ENCODE assay signal across 1 cellular context in the genomic region with DNA sequence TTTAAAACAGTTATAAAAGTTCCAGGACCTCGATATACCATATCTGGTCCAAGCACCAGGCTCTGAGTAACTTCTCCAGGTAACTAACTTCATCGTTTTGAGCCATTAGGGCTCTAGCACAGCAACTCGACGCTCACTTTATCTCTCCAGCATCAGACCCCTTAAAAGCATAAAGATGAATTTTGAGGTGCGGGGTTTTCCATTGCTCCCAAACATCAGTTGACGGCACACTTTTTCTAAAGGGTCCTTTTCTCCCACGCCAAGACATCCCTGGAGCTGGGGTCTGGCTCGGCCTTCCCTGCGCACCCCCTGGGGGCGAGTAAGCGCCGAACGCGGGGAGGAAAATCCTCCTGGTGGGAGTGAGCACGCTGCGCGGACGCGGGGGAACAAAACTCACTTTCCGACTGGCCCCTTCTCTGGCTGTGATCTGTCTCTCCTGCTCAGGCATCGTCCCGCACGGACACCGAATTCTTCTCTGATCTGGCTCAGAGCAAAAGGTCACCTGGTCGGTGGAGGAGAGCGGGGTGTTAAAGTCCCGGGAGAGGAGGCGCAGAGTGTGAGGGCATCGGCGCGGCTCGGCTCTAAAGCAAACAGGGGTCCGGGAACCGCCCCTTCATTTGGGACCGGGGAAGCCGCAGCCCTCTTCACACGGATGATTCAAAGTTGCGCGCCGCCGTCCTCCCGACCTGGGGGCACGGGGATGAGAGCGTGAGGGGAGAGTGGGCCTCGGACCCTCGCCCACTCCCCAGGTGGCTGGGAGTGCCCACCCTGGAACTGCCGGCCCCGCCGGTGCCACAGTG.
TF ChIP-seq lines count a peak whose summit lies in the region.

A gene (minus strand): TSS at position 561 of the 800 bp plus-strand sequence. CDS start 113 bp downstream, at position 448.

TF ChIP-seq in Ishikawa, 13 proteins besides CTCF, POLR2A, EP300 and RAD21 (continued from another document):
- TF ChIP-seq, protein P1, sequence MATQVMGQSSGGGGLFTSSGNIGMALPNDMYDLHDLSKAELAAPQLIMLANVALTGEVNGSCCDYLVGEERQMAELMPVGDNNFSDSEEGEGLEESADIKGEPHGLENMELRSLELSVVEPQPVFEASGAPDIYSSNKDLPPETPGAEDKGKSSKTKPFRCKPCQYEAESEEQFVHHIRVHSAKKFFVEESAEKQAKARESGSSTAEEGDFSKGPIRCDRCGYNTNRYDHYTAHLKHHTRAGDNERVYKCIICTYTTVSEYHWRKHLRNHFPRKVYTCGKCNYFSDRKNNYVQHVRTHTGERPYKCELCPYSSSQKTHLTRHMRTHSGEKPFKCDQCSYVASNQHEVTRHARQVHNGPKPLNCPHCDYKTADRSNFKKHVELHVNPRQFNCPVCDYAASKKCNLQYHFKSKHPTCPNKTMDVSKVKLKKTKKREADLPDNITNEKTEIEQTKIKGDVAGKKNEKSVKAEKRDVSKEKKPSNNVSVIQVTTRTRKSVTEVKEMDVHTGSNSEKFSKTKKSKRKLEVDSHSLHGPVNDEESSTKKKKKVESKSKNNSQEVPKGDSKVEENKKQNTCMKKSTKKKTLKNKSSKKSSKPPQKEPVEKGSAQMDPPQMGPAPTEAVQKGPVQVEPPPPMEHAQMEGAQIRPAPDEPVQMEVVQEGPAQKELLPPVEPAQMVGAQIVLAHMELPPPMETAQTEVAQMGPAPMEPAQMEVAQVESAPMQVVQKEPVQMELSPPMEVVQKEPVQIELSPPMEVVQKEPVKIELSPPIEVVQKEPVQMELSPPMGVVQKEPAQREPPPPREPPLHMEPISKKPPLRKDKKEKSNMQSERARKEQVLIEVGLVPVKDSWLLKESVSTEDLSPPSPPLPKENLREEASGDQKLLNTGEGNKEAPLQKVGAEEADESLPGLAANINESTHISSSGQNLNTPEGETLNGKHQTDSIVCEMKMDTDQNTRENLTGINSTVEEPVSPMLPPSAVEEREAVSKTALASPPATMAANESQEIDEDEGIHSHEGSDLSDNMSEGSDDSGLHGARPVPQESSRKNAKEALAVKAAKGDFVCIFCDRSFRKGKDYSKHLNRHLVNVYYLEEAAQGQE (IDR thresholded peaks at IDR 0.05; ENCODE audit: low read depth) = no peak
- TF ChIP-seq TCF12 (IDR thresholded peaks at IDR 0.05; ENCODE audit: low read depth) = no peak
- TF ChIP-seq FOXM1 (IDR thresholded peaks at IDR 0.05; ENCODE audit: borderline replicate concordance, low read depth) = no peak
- TF ChIP-seq CEBPB (IDR thresholded peaks at IDR 0.05) = no peak
